Comparison of ENCODE assay signal across 1 cellular context in the genomic region with DNA sequence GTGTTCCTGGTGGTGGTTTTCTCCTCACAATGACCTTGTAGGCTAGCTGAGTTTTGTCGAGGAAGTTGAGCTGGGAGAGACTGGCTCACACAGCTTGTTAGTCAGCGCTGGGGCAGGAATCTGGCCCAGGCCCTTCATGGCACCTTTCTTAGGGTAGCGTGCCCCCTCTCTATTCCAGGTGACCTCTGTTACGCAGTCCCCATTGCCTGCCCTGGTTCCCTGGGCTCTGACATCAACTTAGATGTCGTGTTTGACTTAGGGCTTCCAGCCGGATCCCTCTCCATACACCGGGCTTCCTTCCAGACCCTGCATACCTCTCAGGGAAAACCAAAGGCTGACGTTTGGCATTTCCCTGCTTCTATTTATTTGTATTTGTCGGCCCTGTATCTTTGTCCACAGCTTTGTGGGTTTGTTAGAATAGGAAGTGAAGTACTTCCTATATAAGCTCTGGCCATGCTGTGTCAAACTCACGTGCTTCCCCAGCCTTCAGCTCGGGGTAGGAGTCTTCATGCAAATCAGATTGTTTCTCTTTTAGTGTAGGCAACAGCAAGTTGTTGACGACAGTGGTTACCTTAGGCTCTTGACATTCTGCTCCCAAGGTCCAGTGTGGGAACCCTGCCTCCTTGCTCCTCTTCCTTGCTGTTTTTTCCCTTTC.
TF ChIP-seq lines count a peak whose summit lies in the region.

No MANE protein-coding gene starts in this region.

TF ChIP-seq in SK-N-SH, 30 proteins besides CTCF, POLR2A, EP300 and RAD21 (continued from another document):
- TF ChIP-seq, protein P1, sequence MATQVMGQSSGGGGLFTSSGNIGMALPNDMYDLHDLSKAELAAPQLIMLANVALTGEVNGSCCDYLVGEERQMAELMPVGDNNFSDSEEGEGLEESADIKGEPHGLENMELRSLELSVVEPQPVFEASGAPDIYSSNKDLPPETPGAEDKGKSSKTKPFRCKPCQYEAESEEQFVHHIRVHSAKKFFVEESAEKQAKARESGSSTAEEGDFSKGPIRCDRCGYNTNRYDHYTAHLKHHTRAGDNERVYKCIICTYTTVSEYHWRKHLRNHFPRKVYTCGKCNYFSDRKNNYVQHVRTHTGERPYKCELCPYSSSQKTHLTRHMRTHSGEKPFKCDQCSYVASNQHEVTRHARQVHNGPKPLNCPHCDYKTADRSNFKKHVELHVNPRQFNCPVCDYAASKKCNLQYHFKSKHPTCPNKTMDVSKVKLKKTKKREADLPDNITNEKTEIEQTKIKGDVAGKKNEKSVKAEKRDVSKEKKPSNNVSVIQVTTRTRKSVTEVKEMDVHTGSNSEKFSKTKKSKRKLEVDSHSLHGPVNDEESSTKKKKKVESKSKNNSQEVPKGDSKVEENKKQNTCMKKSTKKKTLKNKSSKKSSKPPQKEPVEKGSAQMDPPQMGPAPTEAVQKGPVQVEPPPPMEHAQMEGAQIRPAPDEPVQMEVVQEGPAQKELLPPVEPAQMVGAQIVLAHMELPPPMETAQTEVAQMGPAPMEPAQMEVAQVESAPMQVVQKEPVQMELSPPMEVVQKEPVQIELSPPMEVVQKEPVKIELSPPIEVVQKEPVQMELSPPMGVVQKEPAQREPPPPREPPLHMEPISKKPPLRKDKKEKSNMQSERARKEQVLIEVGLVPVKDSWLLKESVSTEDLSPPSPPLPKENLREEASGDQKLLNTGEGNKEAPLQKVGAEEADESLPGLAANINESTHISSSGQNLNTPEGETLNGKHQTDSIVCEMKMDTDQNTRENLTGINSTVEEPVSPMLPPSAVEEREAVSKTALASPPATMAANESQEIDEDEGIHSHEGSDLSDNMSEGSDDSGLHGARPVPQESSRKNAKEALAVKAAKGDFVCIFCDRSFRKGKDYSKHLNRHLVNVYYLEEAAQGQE (IDR thresholded peaks at IDR 0.05; ENCODE audit: low read depth, low read length) = no peak
- TF ChIP-seq TEAD4 (IDR thresholded peaks at IDR 0.05; ENCODE audit: borderline replicate concordance, insufficient read depth) = no peak
- TF ChIP-seq TAF1 (IDR thresholded peaks at IDR 0.05; ENCODE audit: borderline replicate concordance, low read depth, low read length) = no peak
